11 cellular contexts compared by ENCODE assay signal in genomic region chr1:201024251-201024998, GRCh38. TPM values are rescaled to one million over a fixed set of nuclear protein-coding genes. Genes with fewer than 3 reads are reported as not detected.
DNase-seq lines count a peak whose midpoint lies in the region; ATAC-seq and TF ChIP-seq lines count a peak whose summit lies in the region.
"Had no signal": no experiment of that assay in that cellular context is flagged by ENCODE, and none has a peak within 500 bp of the region (broad histone marks: within the 10 kb centered on the region; RNA-seq: fewer than 3 reads in every experiment).

No MANE protein-coding gene starts in this region.

- no peak overlapping the region for H3K4me3 ChIP-seq in OCI-LY1 (ENCODE audit: low read depth, low read length, poor library complexity, severe bottlenecking)
- peak overlapping the region; percentile 30 to 45 for H3K4me3 ChIP-seq in neutrophil (ENCODE audit: low read depth in 1 of 2, low read length in 1 of 2)

- peaks cover 3% of the 10 kb centered on the region for H3K36me3 Mint-ChIP-seq in endothelial cell (ENCODE audit: low read depth, unreplicated experiment)

- H3K9me3 ChIP-seq in OCI-LY1 (ENCODE audit: low read length) (no peaks in the 10 kb centered on the region), neutrophil (no peaks in the 10 kb centered on the region)
- H3K9me3 ChIP-seq: right atrium auricular region had no signal

- H3K27me3 ChIP-seq in OCI-LY1 (ENCODE audit: insufficient read depth, low read length) (0 out of 2 replicates have a peak, but pooled peaks cover 7% of the 10 kb centered on the region), neutrophil (no peaks in the 10 kb centered on the region)
- H3K27me3 ChIP-seq: right atrium auricular region had no signal

- peak overlapping the region; percentile 45 for H3K4me2 ChIP-seq in OCI-LY1 (ENCODE audit: low read length)

- H2AFZ ChIP-seq in OCI-LY1 (ENCODE audit: low read length), result no peak overlapping the region

- H3K4me1 ChIP-seq in OCI-LY1 (ENCODE audit: insufficient read depth, low read length, severe bottlenecking) (peaks cover 41% of the 10 kb centered on the region), neutrophil (ENCODE audit: control insufficient read depth in 1 of 2, insufficient read depth in 1 of 2, low read depth in 1 of 2, low read length in 1 of 2) (peaks cover 89 to 91% of the 10 kb centered on the region in 2 experiments)

- peak; percentile 24 for DNase-seq in DMS 273 (lab: John Stamatoyannopoulos, UW; ENCODE audit: unreplicated experiment)
- no peak for DNase-seq in DMS 273 treated with DMSO at 0.1 percent for 48 hours (lab: John Stamatoyannopoulos, UW)
- DNase-seq in endothelial cell (ENCODE audit: low spot score), result no peak
- no peak for DNase-seq in activated naive CD4-positive, alpha-beta T cell treated with anti-CD3 and anti-CD28 coated beads, Interleukin-2, amount 50 U/mL, for 16 hours
- no peak for DNase-seq in AG20443 (ENCODE audit: low spot score)

- no peaks in the 10 kb centered on the region for H3K9me3 Mint-ChIP-seq in endothelial cell (ENCODE audit: unreplicated experiment)

- peak overlapping the region; percentile 29 for H3K4me3 Mint-ChIP-seq in endothelial cell (ENCODE audit: unreplicated experiment)

- 0 out of 2 replicates have a peak, but pooled peaks cover 6% of the 10 kb centered on the region for H3F3A ChIP-seq in OCI-LY1 (ENCODE audit: insufficient read depth, low read length)

- H4K20me1 ChIP-seq in OCI-LY1 (ENCODE audit: insufficient read depth, low read length), result no peaks in the 10 kb centered on the region

- H3K36me3 ChIP-seq in OCI-LY1 (ENCODE audit: insufficient read depth, low read length) (no peaks in the 10 kb centered on the region), neutrophil (no peaks in the 10 kb centered on the region)
- H3K36me3 ChIP-seq: right atrium auricular region had no signal

- H3K9ac ChIP-seq in OCI-LY1 (ENCODE audit: low read length), result no peak overlapping the region

- H3K27ac ChIP-seq in OCI-LY1 (ENCODE audit: low read depth, low read length, poor library complexity, severe bottlenecking), result no peak overlapping the region
- peak overlapping the region; percentile 98 for H3K27ac ChIP-seq in neutrophil
- H3K27ac ChIP-seq: 22Rv1, right atrium auricular region, RWPE1 had no signal

- H3K27ac Mint-ChIP-seq in endothelial cell (ENCODE audit: unreplicated experiment), result no peak overlapping the region

- H3K9me2 ChIP-seq in OCI-LY1 (ENCODE audit: low read depth, low read length), result no peaks in the 10 kb centered on the region

- peaks cover 14% of the 10 kb centered on the region for H3K27me3 Mint-ChIP-seq in endothelial cell (ENCODE audit: unreplicated experiment)

- TF ChIP-seq CTCF in OCI-LY1 (IDR thresholded peaks at IDR 0.05; ENCODE audit: low read length), result no peak
- no peak for TF ChIP-seq CTCF in endothelial cell (IDR thresholded peaks at IDR 0.05; ENCODE audit: unreplicated experiment)
- no peak for TF ChIP-seq CTCF in neutrophil (IDR thresholded peaks at IDR 0.05)

- no peaks in the 10 kb centered on the region for H3K79me2 ChIP-seq in OCI-LY1 (ENCODE audit: insufficient read depth, low read length)

- H3K4me1 Mint-ChIP-seq in endothelial cell (ENCODE audit: unreplicated experiment), result peaks cover 43% of the 10 kb centered on the region

- ATAC-seq in HG02571 (IDR thresholded peaks at IDR 0.05; ENCODE audit: unreplicated experiment), result no peak

RNA-seq across cellular contexts. Expression of gene KIF21B, which starts 0.9 kb away (rescaled TPM):
- 8.4 TPM for total RNA-seq in endothelial cell (ENCODE audit: unreplicated experiment)
